ENCODE assay signal across 21 cellular contexts in the genomic region with DNA sequence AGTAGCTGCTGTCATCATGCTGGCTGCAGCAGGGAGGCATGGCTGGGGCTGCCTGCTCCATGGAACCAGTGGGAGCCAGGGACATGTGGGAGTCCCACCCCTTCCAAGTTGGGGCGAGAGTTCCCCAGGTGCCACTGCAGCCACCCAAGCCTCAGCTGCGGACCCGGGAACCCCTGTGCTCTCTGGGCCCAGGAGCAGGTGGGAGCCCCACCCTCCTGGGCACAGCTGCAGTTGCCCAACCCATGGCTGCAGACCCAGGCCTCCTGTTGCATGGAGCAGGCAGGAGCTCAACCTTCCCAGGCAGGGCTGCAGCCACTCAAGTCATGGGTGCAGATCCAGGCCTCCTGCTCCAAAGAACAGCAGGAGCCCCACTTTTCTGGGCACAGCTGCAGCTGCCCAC.
"Had no signal": no experiment of that assay in that cellular context is flagged by ENCODE, and none has a peak within 500 bp of the region (broad histone marks: within the 10 kb centered on the region; RNA-seq: fewer than 3 reads in every experiment).

No MANE protein-coding gene starts in this region.

- H3K4me1 Mint-ChIP-seq: mesothelial cell of epicardium had no signal

- DNase-seq: dermis blood vessel endothelial cell; dorsolateral prefrontal cortex; effector CD4-positive, alpha-beta T cell; effector memory CD4-positive, alpha-beta T cell; esophagus squamous epithelium; foreskin fibroblast; foreskin melanocyte; gastrocnemius medialis; glutamatergic neuron; head of caudate nucleus; heart right ventricle; hippocampal formation; left cardiac atrium; left lung; left ventricle myocardium superior; lower lobe of right lung; mesenchymal stem cell; mucosa of descending colon had no signal

- H3K27ac ChIP-seq: coronary artery, dorsolateral prefrontal cortex, esophagus squamous epithelium, gastrocnemius medialis, heart right ventricle, left lung, lower lobe of right lung had no signal

- H3K4me3 Mint-ChIP-seq: mesothelial cell of epicardium had no signal

- H3K27ac Mint-ChIP-seq: mesothelial cell of epicardium had no signal

- H3K4me3 ChIP-seq: coronary artery, dorsolateral prefrontal cortex, esophagus squamous epithelium, gastrocnemius medialis, heart right ventricle, left lung, lower lobe of right lung, mucosa of descending colon had no signal

- H3K27me3 ChIP-seq: dorsolateral prefrontal cortex, esophagus squamous epithelium, gastrocnemius medialis, heart right ventricle, left lung had no signal

- ATAC-seq: esophagus mucosa, gastrocnemius medialis, heart right ventricle, left cardiac atrium, left lung, left ventricle myocardium superior, mucosa of descending colon had no signal

- H3K36me3 ChIP-seq: esophagus squamous epithelium, gastrocnemius medialis, heart right ventricle, left lung, lower lobe of right lung had no signal

- H3K9me3 ChIP-seq: gastrocnemius medialis, lower lobe of right lung, mucosa of descending colon had no signal

- H3K4me1 ChIP-seq: esophagus squamous epithelium, gastrocnemius medialis, left lung, lower lobe of right lung had no signal

- H3K36me3 Mint-ChIP-seq: mesothelial cell of epicardium had no signal
